25 cellular contexts compared by ENCODE assay signal in genomic region chr1:17363351-17363750, GRCh38. TPM values are rescaled to one million over a fixed set of nuclear protein-coding genes. Genes with fewer than 3 reads are reported as not detected.
DNase-seq lines count a peak whose midpoint lies in the region; ATAC-seq, FAIRE-seq and TF ChIP-seq lines count a peak whose summit lies in the region.
"Had no signal": no experiment of that assay in that cellular context is flagged by ENCODE, and none has a peak within 500 bp of the region (broad histone marks: within the 10 kb centered on the region; RNA-seq: fewer than 3 reads in every experiment).

No MANE protein-coding gene starts in this region.

- no peak overlapping the region for H2BK15ac ChIP-seq in H1 (ENCODE audit: low read length)

- POLR2A ChIA-PET in H1 (lab: Charles Lee; ENCODE audit: partially characterized antibody) = no interaction called here

- intact Hi-C loops in activated naive CD4-positive, alpha-beta T cell treated with anti-CD3 and anti-CD28 coated beads for 36 hours (cut with micrococcal nuclease) = no loop called here
- intact Hi-C loops in Right ventricle myocardium inferior (cut with DNase I) = no loop called here

- H2BK120ac ChIP-seq in H1 (replicated peaks; ENCODE audit: low read depth, low read length) = no peak overlapping the region

- H2BK20ac ChIP-seq in H1 (ENCODE audit: low read length) = no peak overlapping the region; the same call in 1 of the 2 replicates

- H2AK5ac ChIP-seq in H1 (ENCODE audit: low read depth, low read length) = no peak overlapping the region

- peaks cover 0 to 2% (median 0%) of the 10 kb centered on the region in 4 experiments; a peak in 1 of 7 replicates for H3K4me1 ChIP-seq in H1 (replicated peaks in 1 of 4; ENCODE audit: control insufficient read depth in 3 of 4, insufficient read depth in 4 of 4, low read length in 3 of 4)
- peaks cover 27% of the 10 kb centered on the region in 2 experiments for H3K4me1 ChIP-seq in neutrophil (ENCODE audit: control insufficient read depth in 1 of 2, insufficient read depth in 1 of 2, low read depth in 1 of 2, low read length in 1 of 2)
- H3K4me1 ChIP-seq: HAP-1 had no signal

- peaks cover 3% of the 10 kb centered on the region for H3K27me3 Mint-ChIP-seq in activated naive CD4-positive, alpha-beta T cell treated with anti-CD3 and anti-CD28 coated beads, Interleukin-2, amount 50 U/mL, for 24 hours
- no peaks in the 10 kb centered on the region for H3K27me3 Mint-ChIP-seq in activated naive CD4-positive, alpha-beta T cell treated with anti-CD3 and anti-CD28 coated beads for 36 hours (ENCODE audit: low read depth)

- no peak overlapping the region for H3K14ac ChIP-seq in H1 (ENCODE audit: insufficient read length)

- no peak overlapping the region for H4K5ac ChIP-seq in H1 (ENCODE audit: insufficient read length, low read depth, low read length)

- no peak overlapping the region for H3K9ac ChIP-seq in H1 (replicated peaks in 1 of 4; ENCODE audit: extremely low read depth in 1 of 4, low read depth in 3 of 4, low read length in 3 of 4)
- H3K9ac ChIP-seq: BLaER1 had no signal

- H2BK5ac ChIP-seq in H1 (ENCODE audit: low read depth, low read length) = no peak overlapping the region

- H3K36me3 ChIP-seq in H1 (ENCODE audit: control insufficient read depth in 2 of 4, insufficient read depth in 4 of 4, low read length in 3 of 4) (no peaks in the 10 kb centered on the region), neutrophil (peaks cover 59% of the 10 kb centered on the region)
- H3K36me3 ChIP-seq: BLaER1, HAP-1 had no signal

- H3K4me1 Mint-ChIP-seq in activated naive CD4-positive, alpha-beta T cell treated with anti-CD3 and anti-CD28 coated beads, Interleukin-2, amount 50 U/mL, for 24 hours = no peaks in the 10 kb centered on the region
- H3K4me1 Mint-ChIP-seq in activated naive CD4-positive, alpha-beta T cell treated with anti-CD3 and anti-CD28 coated beads for 36 hours (ENCODE audit: low read depth) = no peaks in the 10 kb centered on the region
- H3K4me1 Mint-ChIP-seq: B cell; CD8-positive, alpha-beta memory T cell had no signal

- no peaks in the 10 kb centered on the region for H3K23me2 ChIP-seq in H1 (ENCODE audit: low read depth, low read length)

- H3K4ac ChIP-seq in H1 (replicated peaks; ENCODE audit: insufficient read length, low read depth, low read length) = no peak overlapping the region

- peak overlapping the region; percentile 63; the same call in 1 of the 2 replicates for H3K18ac ChIP-seq in H1 (ENCODE audit: extremely low read depth, low read length)

- CTCF ChIA-PET in activated naive CD4-positive, alpha-beta T cell treated with anti-CD3 and anti-CD28 coated beads for 36 hours (lab: Charles Lee) = no interaction called here
- CTCF ChIA-PET in H1 (lab: Charles Lee; ENCODE audit: partially characterized antibody) = interaction anchor here (0.7 to 4.0 kb wide), 2 partner anchors 8 to 43 kb away, joined by 4 to 28 read pairs; partner anchors contain the start of gene PADI6

- H3K9me3 ChIP-seq in H1 (ENCODE audit: insufficient read depth in 2 of 2, low read depth in 1 of 2, low read length in 1 of 2) = no peaks in the 10 kb centered on the region
- no peaks in the 10 kb centered on the region for H3K9me3 ChIP-seq in neutrophil
- H3K9me3 ChIP-seq: BLaER1 had no signal

- no peaks in the 10 kb centered on the region for H3K79me1 ChIP-seq in H1 (ENCODE audit: low read depth, low read length)

- H4K91ac ChIP-seq in H1 (replicated peaks; ENCODE audit: insufficient read length, low read length) = no peak overlapping the region

- no peak for TF ChIP-seq POLR2A in H1 (IDR thresholded peaks at IDR 0.05; ENCODE audit: control extremely low read depth in 1 of 2, low read depth in 2 of 2, low read length in 2 of 2)

- H2AFZ ChIP-seq in H1 (ENCODE audit: low read length) = no peak overlapping the region
- H2AFZ ChIP-seq: GM23338 had no signal

- TF ChIP-seq EP300 in H1 (IDR thresholded peaks at IDR 0.05; ENCODE audit: borderline replicate concordance in 1 of 2, low read depth in 2 of 2, low read length in 2 of 2) = no peak

- no peak overlapping the region for H3K56ac ChIP-seq in H1 (replicated peaks; ENCODE audit: insufficient read length, low read depth, low read length)

- no peak overlapping the region for H3K4me2 ChIP-seq in H1 (ENCODE audit: insufficient read depth in 1 of 2, low read depth in 2 of 2, low read length in 2 of 2)
- H3K4me2 ChIP-seq: BLaER1, GM23338 had no signal

- no peak overlapping the region for H3K27ac ChIP-seq in H1 (ENCODE audit: low read depth, low read length)
- peak overlapping the region; percentile 89 for H3K27ac ChIP-seq in neutrophil
- H3K27ac ChIP-seq: 22Rv1, BLaER1, C4-2B had no signal

- no peak overlapping the region for H2BK12ac ChIP-seq in H1 (ENCODE audit: low read depth, low read length)

- FAIRE-seq in H1 (lab: Jason Lieb, UNC) = no peak
- FAIRE-seq: A204.1, D721Med, GM12878, GM19239, H54 had no signal

- H3K23ac ChIP-seq in H1 (ENCODE audit: insufficient read length) = no peak overlapping the region

- no peaks in the 10 kb centered on the region for H3K79me2 ChIP-seq in H1 (ENCODE audit: control insufficient read depth in 1 of 2, insufficient read depth in 2 of 2, low read length in 2 of 2)

- DNase-seq in activated naive CD4-positive, alpha-beta T cell treated with anti-CD3 and anti-CD28 coated beads for 36 hours = no peak
- no peak for DNase-seq in H1 (ENCODE audit: low read depth in 1 of 2, low spot score in 2 of 2)
- DNase-seq in foreskin fibroblast = no peak
- no peak for DNase-seq in Right ventricle myocardium inferior (ENCODE audit: missing footprints)
- DNase-seq: CD4-positive, alpha-beta T cell; CD8-positive, alpha-beta memory T cell; DMS 273 treated with DMSO at 0.1 percent for 48 hours; DMS79; EL; GDM1; HFFc6 had no signal

- H3K9me3 Mint-ChIP-seq in activated naive CD4-positive, alpha-beta T cell treated with anti-CD3 and anti-CD28 coated beads, Interleukin-2, amount 50 U/mL, for 24 hours = no peaks in the 10 kb centered on the region
- no peaks in the 10 kb centered on the region for H3K9me3 Mint-ChIP-seq in activated naive CD4-positive, alpha-beta T cell treated with anti-CD3 and anti-CD28 coated beads for 36 hours
- H3K9me3 Mint-ChIP-seq: CD4-positive, alpha-beta T cell; CD8-positive, alpha-beta memory T cell; GM23338 had no signal

- H3K4me3 ChIP-seq in H1 (ENCODE audit: extremely low read depth in 1 of 4, insufficient read depth in 2 of 4, low read depth in 3 of 4, low read length in 4 of 4) = no peak overlapping the region
- no peak overlapping the region for H3K4me3 ChIP-seq in neutrophil (ENCODE audit: low read depth in 1 of 2, low read length in 1 of 2)
- H3K4me3 ChIP-seq in foreskin fibroblast (ENCODE audit: low read depth in 1 of 2, low read length in 2 of 2) = no peak overlapping the region
- H3K4me3 ChIP-seq: BLaER1, GM12878, GM23338, HAP-1 had no signal

- WGBS in H1 (ENCODE audit: extremely low coverage in 1 of 2, insufficient coverage in 1 of 2, insufficient read length in 1 of 2, insufficient replicate concordance in 2 of 2, low coverage in 1 of 2, low lambda C conversion rate in 2 of 2, missing lambda C conversion rate in 1 of 2), 2 experiments = 89% methylated on average over 10 of the region's 12 CpGs; no CpG with 5 or more reads in 1 of the 2 experiments

- H4K8ac ChIP-seq in H1 (ENCODE audit: extremely low read depth, insufficient read depth, low read length) = peak overlapping the region; percentile 65; the same call in 1 of the 2 replicates

- H4K20me1 ChIP-seq in H1 (replicated peaks in 1 of 2; ENCODE audit: control insufficient read depth in 1 of 2, insufficient read depth in 2 of 2, low read length in 2 of 2) = peaks cover 0 to 2% of the 10 kb centered on the region in 2 experiments
- H4K20me1 ChIP-seq: BLaER1 had no signal

- H3K27me3 ChIP-seq in H1 (replicated peaks in 1 of 4; ENCODE audit: control insufficient read depth in 3 of 4, extremely low read depth in 1 of 4, insufficient read depth in 3 of 4, low read length in 3 of 4) (no peaks in the 10 kb centered on the region), neutrophil (no peaks in the 10 kb centered on the region)
- H3K27me3 ChIP-seq: BLaER1 had no signal

- no peak for TF ChIP-seq RAD21 in H1 (IDR thresholded peaks at IDR 0.05 in 1 of 2, conservative IDR thresholded peaks at IDR 0.05 in 1 of 2; ENCODE audit: low read depth in 2 of 2, low read length in 2 of 2)

- no peak for ATAC-seq in Right ventricle myocardium inferior
- ATAC-seq: GM12878, GM23338 had no signal

- peak overlapping the region; percentile 26 for H3K27ac Mint-ChIP-seq in activated naive CD4-positive, alpha-beta T cell treated with anti-CD3 and anti-CD28 coated beads, Interleukin-2, amount 50 U/mL, for 24 hours
- no peak overlapping the region for H3K27ac Mint-ChIP-seq in activated naive CD4-positive, alpha-beta T cell treated with anti-CD3 and anti-CD28 coated beads for 36 hours
- H3K27ac Mint-ChIP-seq: B cell; CD4-positive, alpha-beta T cell; CD8-positive, alpha-beta memory T cell; GM23338; HFFc6 had no signal

- no peaks in the 10 kb centered on the region for H3K36me3 Mint-ChIP-seq in activated naive CD4-positive, alpha-beta T cell treated with anti-CD3 and anti-CD28 coated beads, Interleukin-2, amount 50 U/mL, for 24 hours
- H3K36me3 Mint-ChIP-seq in activated naive CD4-positive, alpha-beta T cell treated with anti-CD3 and anti-CD28 coated beads for 36 hours (ENCODE audit: low read depth) = no peaks in the 10 kb centered on the region
- H3K36me3 Mint-ChIP-seq: CD8-positive, alpha-beta memory T cell had no signal

- H3K4me3 Mint-ChIP-seq in activated naive CD4-positive, alpha-beta T cell treated with anti-CD3 and anti-CD28 coated beads, Interleukin-2, amount 50 U/mL, for 24 hours = no peak overlapping the region
- H3K4me3 Mint-ChIP-seq in activated naive CD4-positive, alpha-beta T cell treated with anti-CD3 and anti-CD28 coated beads for 36 hours = no peak overlapping the region
- H3K4me3 Mint-ChIP-seq: B cell; CD4-positive, alpha-beta T cell; CD8-positive, alpha-beta memory T cell; GM23338; HFFc6 had no signal

- TF ChIP-seq CTCF in H1 (IDR thresholded peaks at IDR 0.05; ENCODE audit: control extremely low read depth in 1 of 3, insufficient read depth in 1 of 3, low read depth in 1 of 3, low read length in 3 of 3) (no peak), neutrophil (IDR thresholded peaks at IDR 0.05) (no peak), foreskin fibroblast (IDR thresholded peaks at IDR 0.05; ENCODE audit: low read depth, low read length) (no peak)

RNA-seq across cellular contexts. Expression of gene PADI6, which starts 8.6 kb away (rescaled TPM):
- total RNA-seq in activated naive CD4-positive, alpha-beta T cell treated with anti-CD3 and anti-CD28 coated beads for 36 hours = not detected
- total RNA-seq in H1 (2021; fragmentation: NEBNext Ultra II Directional; extraction: Animal tissue kit (Norgen Biotek cat#: 25700)) = not detected in 2 replicates
- polyA plus RNA-seq in H1 (2011; rRNA removed) = not detected in 2 replicates
- polyA plus RNA-seq in H1 (2011; cell fraction: cytosol; rRNA removed) = not detected
- not detected for polyA plus RNA-seq in H1 (2011; cell fraction: nucleus; rRNA removed)
- not detected in 4 replicates for polyA plus RNA-seq in H1 (2012, experiment 1 of 2)
- not detected for polyA plus RNA-seq in H1 (2012, experiment 2 of 2)
- not detected for polyA plus RNA-seq in H1 (2013, experiment 1 of 2)
- polyA plus RNA-seq in H1 (2013, experiment 2 of 2) = not detected
- polyA minus RNA-seq in H1 (2011; rRNA and poly(A)+ RNA removed) = not detected in 2 replicates
- polyA minus RNA-seq in H1 (2011; cell fraction: cytosol; rRNA and poly(A)+ RNA removed) = not detected
- not detected for polyA minus RNA-seq in H1 (2011; cell fraction: nucleus; rRNA and poly(A)+ RNA removed)
- not detected for total RNA-seq in Right ventricle myocardium inferior
- total RNA-seq: B cell; CD4-positive, alpha-beta T cell; CD8-positive, alpha-beta memory T cell; GM12878; GM23338; HFFc6 had no signal
- polyA plus RNA-seq: AG04450; CD8-positive, alpha-beta memory T cell; GM12878; GM23338 had no signal

RNA-seq across cellular contexts. Expression of gene PADI4, which starts 55.4 kb away (rescaled TPM):
- total RNA-seq in activated naive CD4-positive, alpha-beta T cell treated with anti-CD3 and anti-CD28 coated beads for 36 hours = 1 to 10 TPM; 1.5 to 1.8 TPM
- not detected in 2 replicates for total RNA-seq in H1 (2021; fragmentation: NEBNext Ultra II Directional; extraction: Animal tissue kit (Norgen Biotek cat#: 25700))
- polyA plus RNA-seq in H1 (2011; rRNA removed) = 0.17 and 0.29 TPM in 2 replicates
- 0.18 TPM for polyA plus RNA-seq in H1 (2011; cell fraction: cytosol; rRNA removed)
- polyA plus RNA-seq in H1 (2011; cell fraction: nucleus; rRNA removed) = 0.11 TPM
- 0.06 to 0.25 TPM (median 0.20 TPM) in 3 of 4 replicates, not detected in the other for polyA plus RNA-seq in H1 (2012, experiment 1 of 2)
- polyA plus RNA-seq in H1 (2012, experiment 2 of 2) = 0.07 TPM
- 0.39 TPM for polyA plus RNA-seq in H1 (2013, experiment 1 of 2)
- polyA plus RNA-seq in H1 (2013, experiment 2 of 2) = 0.29 TPM
- polyA minus RNA-seq in H1 (2011; rRNA and poly(A)+ RNA removed) = 0.41 TPM in 1 of 2 replicates, not detected in the other
- not detected for polyA minus RNA-seq in H1 (2011; cell fraction: cytosol; rRNA and poly(A)+ RNA removed)
- polyA minus RNA-seq in H1 (2011; cell fraction: nucleus; rRNA and poly(A)+ RNA removed) = not detected
- 0.24 TPM for total RNA-seq in Right ventricle myocardium inferior
- total RNA-seq: HFFc6 had no signal
- polyA plus RNA-seq: AG04450 had no signal
